In the genomic region with DNA sequence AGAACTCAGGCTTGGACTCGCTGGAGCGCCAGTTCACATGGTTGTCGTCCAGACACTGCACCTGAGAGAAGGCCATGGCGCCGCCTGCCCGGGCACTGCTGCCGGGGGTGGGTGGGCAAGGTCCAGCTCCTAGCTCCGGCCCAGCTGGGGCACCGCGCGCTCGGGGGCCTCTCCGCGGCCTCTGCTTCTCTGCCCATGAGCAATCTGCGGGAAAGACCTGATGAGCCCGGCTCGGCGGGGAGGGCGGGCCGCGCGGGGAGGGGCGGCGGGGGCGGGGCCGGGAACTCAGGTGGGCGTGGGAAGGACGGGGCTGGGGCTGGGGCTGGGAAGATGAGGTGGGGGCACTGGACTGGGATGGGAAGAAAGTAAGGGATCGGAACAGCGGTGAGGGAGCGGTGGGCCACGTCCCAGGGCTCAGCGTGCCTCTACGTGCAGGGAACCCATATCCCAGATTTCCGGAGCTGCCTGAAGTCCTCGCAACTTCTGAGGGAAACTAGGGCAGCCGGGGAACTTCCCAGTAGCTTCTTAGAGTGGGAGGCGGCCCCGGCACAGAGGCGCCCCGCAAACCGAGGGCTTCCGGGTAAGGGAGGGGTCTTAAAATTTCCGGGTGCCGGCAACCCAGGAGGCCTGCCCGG, we compare ENCODE assay signal across 8 cellular contexts. TPM values are rescaled to one million over a fixed set of nuclear protein-coding genes. Genes with fewer than 3 reads are reported as not detected.
DNase-seq lines count a peak whose midpoint lies in the region; ATAC-seq and TF ChIP-seq lines count a peak whose summit lies in the region.

No MANE protein-coding gene starts in this region.

- CTCF ChIA-PET in activated CD8-positive, alpha-beta memory T cell treated with anti-CD3 and anti-CD28 coated beads, Interleukin-2, amount 10 ng/mL, durations not matched to agents 7 days and 5 days (lab: Charles Lee): interaction anchor here (1.4 to 3.8 kb wide), 3 partner anchors 43 to 645 kb away, joined by 3 to 15 read pairs (median 4); partner anchors contain the start of gene ALDH3A2

- TF ChIP-seq POLR2A in NB4 (IDR thresholded peaks at IDR 0.05; ENCODE audit: extremely low read depth, insufficient read length): no peak

- TF ChIP-seq CTCF in CD14-positive monocyte (IDR thresholded peaks at IDR 0.05): no peak
- no peak for TF ChIP-seq CTCF in NB4 (IDR thresholded peaks at IDR 0.05; ENCODE audit: low read depth, low read length)
- no peak for TF ChIP-seq CTCF in neural crest cell (conservative IDR thresholded peaks at IDR 0.05)

- H3K4me1 ChIP-seq in esophagus (ENCODE audit: control insufficient read depth in 2 of 2, insufficient read depth in 2 of 2, low read length in 1 of 2) (peaks cover 0 to 29% of the 10 kb centered on the region in 2 donors), thymus (ENCODE audit: control insufficient read depth, insufficient read depth, low read length) (peaks cover 19% of the 10 kb centered on the region)

- WGBS in esophagus, 2 donors: 2 to 3% methylated on average over 44 to 46 of the region's 46 CpGs
- WGBS in thymus: 1% methylated on average over 46 of the region's 46 CpGs

- H3K36me3 ChIP-seq in esophagus (ENCODE audit: control insufficient read depth in 2 of 2, insufficient read depth in 2 of 2, low read length in 1 of 2): peaks cover 7% of the 10 kb centered on the region in 2 donors
- H3K36me3 ChIP-seq in thymus (ENCODE audit: control insufficient read depth, insufficient read depth): no peaks in the 10 kb centered on the region

- H3K9me3 ChIP-seq in esophagus (ENCODE audit: control insufficient read depth in 2 of 2, insufficient read depth in 1 of 2, low read depth in 1 of 2, low read length in 1 of 2) (no peaks in the 10 kb centered on the region), thymus (ENCODE audit: control insufficient read depth) (no peaks in the 10 kb centered on the region)

- H3K4me3 ChIP-seq in NB4 (ENCODE audit: low read depth, low read length): peak overlapping the region; percentile 72
- H3K4me3 ChIP-seq in esophagus (ENCODE audit: low read depth in 1 of 2, low read length in 2 of 2): peak overlapping the region; percentile 66 to 75
- peak overlapping the region; percentile 82 for H3K4me3 ChIP-seq in thymus (ENCODE audit: low read length)

- H3K4me1 Mint-ChIP-seq in CD14-positive monocyte (peaks cover 12% of the 10 kb centered on the region), neural crest cell (no peaks in the 10 kb centered on the region)
- peaks cover 19% of the 10 kb centered on the region for H3K4me1 Mint-ChIP-seq in activated CD8-positive, alpha-beta memory T cell treated with anti-CD3 and anti-CD28 coated beads, Interleukin-2, amount 10 ng/mL, durations not matched to agents 7 days and 5 days

- H3K27ac Mint-ChIP-seq in CD14-positive monocyte: peak overlapping the region in 5 of 7 donors; percentile 35 to 92 (median 71)
- H3K27ac Mint-ChIP-seq in activated CD8-positive, alpha-beta memory T cell treated with anti-CD3 and anti-CD28 coated beads, Interleukin-2, amount 10 ng/mL, durations not matched to agents 7 days and 5 days: peak overlapping the region; percentile 70
- no peak overlapping the region for H3K27ac Mint-ChIP-seq in neural crest cell (ENCODE audit: unreplicated experiment)

- peak; percentile 18 for ATAC-seq in GM21576 (IDR thresholded peaks at IDR 0.05; ENCODE audit: unreplicated experiment)
- peak; percentile 48 for ATAC-seq in activated CD8-positive, alpha-beta memory T cell treated with anti-CD3 and anti-CD28 coated beads, Interleukin-2, amount 10 ng/mL, durations not matched to agents 7 days and 5 days
- ATAC-seq in GM18867 (IDR thresholded peaks at IDR 0.05; ENCODE audit: unreplicated experiment): no peak

- H3K27me3 Mint-ChIP-seq in CD14-positive monocyte (ENCODE audit: low read depth in 3 of 3) (peaks cover 24 to 53% (median 38%) of the 10 kb centered on the region in 3 donors), neural crest cell (ENCODE audit: low read depth) (peaks cover 48% of the 10 kb centered on the region)
- H3K27me3 Mint-ChIP-seq in activated CD8-positive, alpha-beta memory T cell treated with anti-CD3 and anti-CD28 coated beads, Interleukin-2, amount 10 ng/mL, durations not matched to agents 7 days and 5 days: peaks cover 15% of the 10 kb centered on the region

- H3K27ac ChIP-seq in esophagus (ENCODE audit: low read depth in 2 of 2, low read length in 1 of 2) (peak overlapping the region; percentile 93 to 98), thymus (ENCODE audit: low read depth) (peak overlapping the region; percentile 62)

- intact Hi-C loops in CD14-positive monocyte (cut with micrococcal nuclease): loop anchor here in 1 of 2 donors (10.0 kb wide), 1 partner anchor 49 kb away; the partner anchor contains the start of gene SLC5A10

- DNase-seq in CD14-positive monocyte (ENCODE audit: low spot score) (no peak), NB4 (ENCODE audit: low read depth) (no peak), neural crest cell (ENCODE audit: low read depth, low spot score) (peak; percentile 16)
- peak; percentile 51 for DNase-seq in activated CD8-positive, alpha-beta memory T cell treated with anti-CD3 and anti-CD28 coated beads, Interleukin-2, amount 10 ng/mL, durations not matched to agents 7 days and 5 days

- H3K27me3 ChIP-seq in esophagus (ENCODE audit: control insufficient read depth in 1 of 2, insufficient read depth in 2 of 2, low read length in 2 of 2) (no peaks in the 10 kb centered on the region), thymus (ENCODE audit: control insufficient read depth, insufficient read depth) (no peaks in the 10 kb centered on the region)

- H3K4me3 Mint-ChIP-seq in CD14-positive monocyte (peak overlapping the region; percentile 88 to 94), neural crest cell (peak overlapping the region; percentile 66)
- H3K4me3 Mint-ChIP-seq in activated CD8-positive, alpha-beta memory T cell treated with anti-CD3 and anti-CD28 coated beads, Interleukin-2, amount 10 ng/mL, durations not matched to agents 7 days and 5 days: peak overlapping the region; percentile 81

- peaks cover 0 to 12% (median 2%) of the 10 kb centered on the region in 7 donors for H3K9me3 Mint-ChIP-seq in CD14-positive monocyte
- H3K9me3 Mint-ChIP-seq in activated CD8-positive, alpha-beta memory T cell treated with anti-CD3 and anti-CD28 coated beads, Interleukin-2, amount 10 ng/mL, durations not matched to agents 7 days and 5 days (ENCODE audit: low read depth): no peaks in the 10 kb centered on the region
- no peaks in the 10 kb centered on the region for H3K9me3 Mint-ChIP-seq in neural crest cell

- peaks cover 0 to 3% of the 10 kb centered on the region in 2 donors for H3K36me3 Mint-ChIP-seq in CD14-positive monocyte
- no peaks in the 10 kb centered on the region for H3K36me3 Mint-ChIP-seq in activated CD8-positive, alpha-beta memory T cell treated with anti-CD3 and anti-CD28 coated beads, Interleukin-2, amount 10 ng/mL, durations not matched to agents 7 days and 5 days
- peaks cover 2% of the 10 kb centered on the region for H3K36me3 Mint-ChIP-seq in neural crest cell (ENCODE audit: low read depth)

RNA-seq across cellular contexts. Expression of gene FAM83G, which starts 0.5 kb away (rescaled TPM):
- under 1 TPM; 0.04 to 0.08 TPM for polyA plus RNA-seq in CD14-positive monocyte
- 1 to 10 TPM; 4.7 to 4.8 TPM for total RNA-seq in activated CD8-positive, alpha-beta memory T cell treated with anti-CD3 and anti-CD28 coated beads, Interleukin-2, amount 10 ng/mL, durations not matched to agents 7 days and 5 days
- polyA plus RNA-seq in esophagus: 10 to 100 TPM; 33.2 to 37.1 TPM
- total RNA-seq in neural crest cell: 1.3 and 1.8 TPM in 2 replicates
- polyA plus RNA-seq in thymus: 7.7 TPM

RNA-seq across cellular contexts. Expression of gene GRAP, which starts 42.7 kb away (rescaled TPM):
- polyA plus RNA-seq in CD14-positive monocyte: 1 to 10 TPM; 3.9 to 4.5 TPM
- 10 to 100 TPM in 1 of 2 experiments, 1 to 10 TPM in 1; 9.7 to 10.4 TPM for total RNA-seq in activated CD8-positive, alpha-beta memory T cell treated with anti-CD3 and anti-CD28 coated beads, Interleukin-2, amount 10 ng/mL, durations not matched to agents 7 days and 5 days
- 1 to 10 TPM; 1.2 to 1.3 TPM for polyA plus RNA-seq in esophagus
- total RNA-seq in neural crest cell: 2.1 and 2.8 TPM in 2 replicates
- polyA plus RNA-seq in thymus: 22.5 TPM

RNA-seq across cellular contexts. Expression of gene SLC5A10, which starts 52.1 kb away (rescaled TPM):
- under 1 TPM; 0.10 to 0.12 TPM for polyA plus RNA-seq in CD14-positive monocyte
- not detected for total RNA-seq in activated CD8-positive, alpha-beta memory T cell treated with anti-CD3 and anti-CD28 coated beads, Interleukin-2, amount 10 ng/mL, durations not matched to agents 7 days and 5 days
- polyA plus RNA-seq in esophagus: under 1 TPM; 0.36 to 0.49 TPM
- total RNA-seq in neural crest cell: not detected in 2 replicates
- 0.52 TPM for polyA plus RNA-seq in thymus

Comparison
In these comparisons a context has a peak if more than half of its experiments do, and no peak if none do; other contexts are left out.
1. DNase-seq: peak in activated CD8-positive, alpha-beta memory T cell treated with anti-CD3 and anti-CD28 coated beads, Interleukin-2, amount 10 ng/mL, durations not matched to agents 7 days and 5 days (single experiment) and neural crest cell (single experiment); none in CD14-positive monocyte (single experiment) and NB4 (single experiment).
2. Peak in every context shown above with its lines, with median percentiles within 50 percentile points of each other: H3K4me3 Mint-ChIP-seq and H3K4me3 ChIP-seq.